In the genomic region with DNA sequence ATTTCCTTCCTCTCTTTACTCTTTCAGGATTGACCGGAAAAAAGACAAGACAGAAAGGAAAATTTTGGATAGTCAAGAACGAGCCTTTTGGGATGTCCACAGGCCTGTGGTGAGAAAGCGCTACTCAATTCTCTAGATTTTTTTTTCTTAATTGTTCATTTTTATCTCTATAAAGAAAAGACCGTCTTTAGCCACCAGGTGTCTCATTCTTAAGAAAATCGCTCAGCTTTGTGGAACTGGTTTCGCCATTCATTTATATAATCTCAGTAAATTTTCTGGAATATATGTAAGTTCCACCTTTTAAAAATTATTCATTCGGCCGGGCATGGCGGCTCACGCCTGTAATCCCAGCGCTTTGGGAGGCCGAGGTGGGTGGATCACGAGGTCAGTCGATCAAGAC, we compare ENCODE assay signal across 22 cellular contexts.
DNase-seq lines count a peak whose midpoint lies in the region; ATAC-seq lines count a peak whose summit lies in the region.
"Had no signal": no experiment of that assay in that cellular context is flagged by ENCODE, and none has a peak within 500 bp of the region (broad histone marks: within the 10 kb centered on the region; RNA-seq: fewer than 3 reads in every experiment).

No MANE protein-coding gene starts in this region.

- H3K36me3 ChIP-seq in KOPT-K1 (ENCODE audit: insufficient read depth, low read length): no peaks in the 10 kb centered on the region
- H3K36me3 ChIP-seq: BLaER1, left ventricle myocardium inferior, ovary, thoracic aorta had no signal

- peak overlapping the region; percentile 100 for H3K27ac ChIP-seq in KOPT-K1 (ENCODE audit: low read depth, low read length, poor library complexity, severe bottlenecking)
- H3K27ac ChIP-seq: BLaER1, left ventricle myocardium inferior, ovary, thoracic aorta had no signal

- DNase-seq in ELR (ENCODE audit: low read depth) (peak; percentile 55), SK-MEL-5 (ENCODE audit: low read depth, low spot score) (peak; percentile 8), islet precursor cell (peak; percentile 5), GM03348 (ENCODE audit: low spot score) (no peak), NOMO-1 treated with DMSO at 0.1 percent for 48 hours (lab: John Stamatoyannopoulos, UW; ENCODE audit: unreplicated experiment) (no peak)
- DNase-seq: activated CD4-positive, alpha-beta T cell treated with anti-CD3 and anti-CD28 coated beads, Interleukin-2, amount 50 U/mL, for 4 hours; activated naive CD8-positive, alpha-beta T cell treated with anti-CD3 and anti-CD28 coated beads, Interleukin-2, amount 10 ng/mL, durations not matched to agents 7 days and 5 days; activated T-cell treated with anti-CD3 and anti-CD28 coated beads, Interleukin-2, amount 50 U/mL, for 72 hours; central memory CD4-positive, alpha-beta T cell; DMS79; foreskin melanocyte; KG1; left ventricle myocardium inferior; NCI-H2029; NCI-H510A treated with DMSO at 0.1 percent for 48 hours; ovary; stimulated activated CD4-positive, alpha-beta T cell treated with anti-CD3 and anti-CD28 coated beads, Interleukin-4, amount 100 ng/mL, for 4 hours had no signal

- ATAC-seq in GM18868 (IDR thresholded peaks at IDR 0.05; ENCODE audit: unreplicated experiment): no peak
- no peak for ATAC-seq in GM19397 (IDR thresholded peaks at IDR 0.05; ENCODE audit: unreplicated experiment)
- ATAC-seq: activated T-cell treated with anti-CD3 and anti-CD28 coated beads, Interleukin-2, amount 50 U/mL, for 72 hours had no signal

- in situ Hi-C loops in SK-MEL-5 (cut with HindIII; ENCODE audit: low pct_unique_long_range_greater_than_20kb, low sequenced_read_pairs): no loop called here

- H3K9me3 ChIP-seq in KOPT-K1 (ENCODE audit: insufficient read depth, low read length, poor library complexity, severe bottlenecking): no peaks in the 10 kb centered on the region
- H3K9me3 ChIP-seq: BLaER1, left ventricle myocardium inferior, ovary, thoracic aorta had no signal

Comparison
In these comparisons a context has a peak if more than half of its experiments do, and no peak if none do; other contexts are left out.
1. DNase-seq: peak in ELR (single experiment), SK-MEL-5 (single experiment) and islet precursor cell (single experiment); none in GM03348 (single experiment) and NOMO-1 treated with DMSO at 0.1 percent for 48 hours (single experiment).